Comparison of ENCODE assay signal across 25 cellular contexts in genomic region chr7:143369678-143370651, GRCh38. TPM values are rescaled to one million over a fixed set of nuclear protein-coding genes. Genes with fewer than 3 reads are reported as not detected.
DNase-seq lines count a peak whose midpoint lies in the region; ATAC-seq, FAIRE-seq and TF ChIP-seq lines count a peak whose summit lies in the region.
"Had no signal": no experiment of that assay in that cellular context is flagged by ENCODE, and none has a peak within 500 bp of the region (broad histone marks: within the 10 kb centered on the region; RNA-seq: fewer than 3 reads in every experiment).

No MANE protein-coding gene starts in this region.

- peaks cover 15% of the 10 kb centered on the region for H3F3A ChIP-seq in PC-9 (ENCODE audit: insufficient read depth, low read depth)

- BruUV-seq in endothelial cell of umbilical vein (replicated peaks; lab: Mats Ljungman, UMichigan): no TSS peak
- no TSS peak for BruUV-seq in PC-9 (replicated peaks; lab: Mats Ljungman, UMichigan)

- H3K4me2 ChIP-seq in endothelial cell of umbilical vein (ENCODE audit: insufficient read depth, low read length) (no peak overlapping the region), PC-9 (no peak overlapping the region)
- H3K4me2 ChIP-seq: smooth muscle cell had no signal

- H3K4me3 ChIP-seq in endothelial cell of umbilical vein (replicated peaks in 1 of 3; ENCODE audit: insufficient read depth in 1 of 3, low read depth in 1 of 3, low read length in 3 of 3) (no peak overlapping the region), mucosa of rectum (ENCODE audit: low read length in 2 of 2) (no peak overlapping the region), PC-9 (no peak overlapping the region)
- H3K4me3 ChIP-seq: body of pancreas, smooth muscle cell had no signal

- no peak overlapping the region for H3K27ac ChIP-seq in endothelial cell of umbilical vein (ENCODE audit: insufficient read depth, low read depth, low read length)
- peak overlapping the region; percentile 73 to 74 for H3K27ac ChIP-seq in mucosa of rectum (ENCODE audit: low read depth in 2 of 2, low read length in 2 of 2)
- no peak overlapping the region for H3K27ac ChIP-seq in PC-9
- H3K27ac ChIP-seq: body of pancreas, WERI-Rb-1 had no signal

- CTCF ChIA-PET in endothelial cell of umbilical vein (lab: Charles Lee) (interaction anchor here (0.6 to 2.7 kb wide), 5 partner anchors 10 to 129 kb away, joined by 3 to 21 read pairs (median 4); no protein-coding TSS in a partner anchor), PC-9 (lab: Charles Lee) (interaction anchor here (1.2 kb wide), 1 partner anchor 14 kb away, joined by 6 read pairs; no protein-coding TSS in a partner anchor)

- H3K9me3 ChIP-seq in endothelial cell of umbilical vein (replicated peaks; ENCODE audit: control insufficient read depth, insufficient read depth, low read length): no peaks in the 10 kb centered on the region
- no peaks in the 10 kb centered on the region for H3K9me3 ChIP-seq in mucosa of rectum (ENCODE audit: control insufficient read depth in 2 of 2, low read length in 2 of 2)
- H3K9me3 ChIP-seq in PC-9 (ENCODE audit: insufficient read depth, low read depth): no peaks in the 10 kb centered on the region
- H3K9me3 ChIP-seq: body of pancreas had no signal

- POLR2A ChIA-PET in endothelial cell of umbilical vein (lab: Charles Lee): interaction anchor here (0.6 to 1.0 kb wide), 2 partner anchors 10 to 61 kb away, joined by 3 to 5 read pairs; no protein-coding TSS in a partner anchor
- POLR2A ChIA-PET in PC-9 (lab: Charles Lee; ENCODE audit: unreplicated experiment): interaction anchor here (0.5 to 0.6 kb wide), 4 partner anchors 14 to 581 kb away, joined by 3 to 6 read pairs (median 4); no protein-coding TSS in a partner anchor

- H3K4me1 ChIP-seq in endothelial cell of umbilical vein (ENCODE audit: control insufficient read depth, extremely low read depth, insufficient read depth, low read length): peaks cover 18% of the 10 kb centered on the region
- H3K4me1 ChIP-seq in mucosa of rectum (ENCODE audit: control insufficient read depth in 2 of 2, insufficient read depth in 2 of 2, low read length in 2 of 2): peaks cover 15 to 39% of the 10 kb centered on the region in 2 donors
- H3K4me1 ChIP-seq in PC-9 (replicated peaks; ENCODE audit: insufficient read depth): peaks cover 33% of the 10 kb centered on the region
- H3K4me1 ChIP-seq: body of pancreas had no signal

- TF ChIP-seq CTCF in endothelial cell of umbilical vein (IDR thresholded peaks at IDR 0.05; ENCODE audit: extremely low read depth in 1 of 2, insufficient read depth in 1 of 2, low read depth in 1 of 2, low read length in 2 of 2): no peak
- TF ChIP-seq CTCF in PC-9 (conservative IDR thresholded peaks at IDR 0.05): no peak

- no peak for TF ChIP-seq POLR2A in endothelial cell of umbilical vein (IDR thresholded peaks at IDR 0.05; ENCODE audit: low read depth, low read length)

- FAIRE-seq in endothelial cell of umbilical vein (lab: Jason Lieb, UNC) (no peak), urothelium cell line (lab: Jason Lieb, UNC) (no peak)
- FAIRE-seq: colon, GM12891 had no signal

- ATAC-seq in HG03442 (IDR thresholded peaks at IDR 0.05; ENCODE audit: unreplicated experiment): no peak
- ATAC-seq: body of pancreas had no signal

- H3K9me1 ChIP-seq in endothelial cell of umbilical vein (replicated peaks; ENCODE audit: control insufficient read depth, extremely low read depth, insufficient read depth, low read length): no peaks in the 10 kb centered on the region

- no peak overlapping the region for H2AFZ ChIP-seq in endothelial cell of umbilical vein (ENCODE audit: low read depth, low read length)
- no peak overlapping the region for H2AFZ ChIP-seq in PC-9

- H3K9me2 ChIP-seq in PC-9 (ENCODE audit: insufficient read depth): no peaks in the 10 kb centered on the region

- H3K27me3 ChIP-seq in endothelial cell of umbilical vein (ENCODE audit: control insufficient read depth in 2 of 2, insufficient read depth in 2 of 2, low read length in 2 of 2) (peaks cover 0 to 8% of the 10 kb centered on the region in 2 experiments), mucosa of rectum (ENCODE audit: control insufficient read depth in 2 of 2, insufficient read depth in 2 of 2, low read length in 2 of 2) (no peaks in the 10 kb centered on the region), PC-9 (ENCODE audit: insufficient read depth, low read depth) (no peaks in the 10 kb centered on the region)
- H3K27me3 ChIP-seq: body of pancreas had no signal

- H3K9ac ChIP-seq in endothelial cell of umbilical vein (replicated peaks; ENCODE audit: extremely low read depth, insufficient read depth, low read length) (no peak overlapping the region), mucosa of rectum (ENCODE audit: low read depth in 1 of 2, low read length in 2 of 2) (no peak overlapping the region)

- H4K20me1 ChIP-seq in endothelial cell of umbilical vein (replicated peaks; ENCODE audit: control insufficient read depth, extremely low read depth, insufficient read depth, low read length): no peaks in the 10 kb centered on the region
- no peaks in the 10 kb centered on the region for H4K20me1 ChIP-seq in PC-9 (ENCODE audit: insufficient read depth)

- no peaks in the 10 kb centered on the region for H3K79me2 ChIP-seq in endothelial cell of umbilical vein (ENCODE audit: control insufficient read depth, insufficient read depth, low read length)
- no peaks in the 10 kb centered on the region for H3K79me2 ChIP-seq in PC-9 (ENCODE audit: low read depth)

- DNase-seq in ELF-1 (ENCODE audit: low read depth, low spot score) (peak; percentile 80), LoVo (ENCODE audit: low spot score) (peak; percentile 79), endothelial cell of umbilical vein (ENCODE audit: low read depth, low spot score) (no peak), PC-9 (no peak), urothelium cell line (ENCODE audit: low spot score) (no peak), NCI-H82 (lab: John Stamatoyannopoulos, UW) (no peak)
- DNase-seq: activated CD4-positive, alpha-beta T cell treated with anti-CD3 and anti-CD28 coated beads, Interleukin-2, amount 50 U/mL, for 48 hours; activated naive CD4-positive, alpha-beta T cell treated with anti-CD3 and anti-CD28 coated beads, Interleukin-2, amount 10 ng/mL, durations not matched to agents 7 days and 5 days; activated T-cell treated with anti-CD3 and anti-CD28 coated beads, Interleukin-2, amount 50 U/mL, for 24 hours; body of pancreas; CD4-positive, alpha-beta T cell; DMS153; midbrain; NCI-H2171 treated with DMSO at 0.1 percent for 48 hours; NCI-H526 treated with DMSO at 0.1 percent for 48 hours; SHP77 treated with DMSO at 0.1 percent for 48 hours; stimulated activated CD4-positive, alpha-beta T cell treated with anti-CD3 and anti-CD28 coated beads, Interleukin-4, amount 100 ng/mL, for 1 hour; T-helper 1 cell; WERI-Rb-1 had no signal

- dilution Hi-C loops in endothelial cell of umbilical vein (cut with MboI; ENCODE audit: extremely low pct_ligation_motif_present, low sequenced_read_pairs): no loop called here

- H3K36me3 ChIP-seq in endothelial cell of umbilical vein (ENCODE audit: control insufficient read depth in 2 of 2, extremely low read depth in 1 of 2, insufficient read depth in 2 of 2, low read length in 2 of 2): no peaks in the 10 kb centered on the region
- no peaks in the 10 kb centered on the region for H3K36me3 ChIP-seq in mucosa of rectum (ENCODE audit: control insufficient read depth in 2 of 2, insufficient read depth in 2 of 2, low read length in 2 of 2)
- H3K36me3 ChIP-seq in PC-9 (ENCODE audit: low read depth): no peaks in the 10 kb centered on the region
- H3K36me3 ChIP-seq: WERI-Rb-1 had no signal

- intact Hi-C loops in endothelial cell of umbilical vein (cut with micrococcal nuclease) (loop anchor here (2.0 kb wide), 1 partner anchor 21 kb away; no protein-coding TSS in a partner anchor), PC-9 (cut with micrococcal nuclease; ENCODE audit: unreplicated experiment) (no loop called here)

RNA-seq across cellular contexts. Expression of gene FAM131B, which starts 7.5 kb away (rescaled TPM):
- total RNA-seq in endothelial cell of umbilical vein (1.4 and 1.6 TPM in 2 replicates), PC-9 (2021) (0.65 and 0.80 TPM in 2 replicates)
- 1.6 and 1.8 TPM in 2 replicates for polyA plus RNA-seq in endothelial cell of umbilical vein
- 1.7 TPM in 2 replicates for polyA plus RNA-seq in endothelial cell of umbilical vein (2011; cell fraction: cytosol; rRNA removed)
- 1.8 and 2.2 TPM in 2 replicates for polyA plus RNA-seq in endothelial cell of umbilical vein (2011; cell fraction: nucleus; rRNA removed)
- 1.6 and 2.2 TPM in 2 replicates for polyA plus RNA-seq in endothelial cell of umbilical vein (2012)
- polyA minus RNA-seq in endothelial cell of umbilical vein: 4.4 and 5.9 TPM in 2 replicates
- not detected for polyA minus RNA-seq in endothelial cell of umbilical vein (2011; cell fraction: cytosol; rRNA and poly(A)+ RNA removed)
- 0.77 and 0.82 TPM in 2 replicates for polyA minus RNA-seq in endothelial cell of umbilical vein (2011; cell fraction: nucleus; rRNA and poly(A)+ RNA removed)

RNA-seq across cellular contexts. Expression of gene ZYX, which starts 11.2 kb away (rescaled TPM):
- total RNA-seq in endothelial cell of umbilical vein: 533 and 545 TPM in 2 replicates
- polyA plus RNA-seq in endothelial cell of umbilical vein: 196 TPM in 2 replicates
- polyA plus RNA-seq in endothelial cell of umbilical vein (2011; cell fraction: cytosol; rRNA removed): 195 and 222 TPM in 2 replicates
- polyA plus RNA-seq in endothelial cell of umbilical vein (2011; cell fraction: nucleus; rRNA removed): 305 and 333 TPM in 2 replicates
- polyA plus RNA-seq in endothelial cell of umbilical vein (2012): 533 and 564 TPM in 2 replicates
- polyA minus RNA-seq in endothelial cell of umbilical vein: 116 and 124 TPM in 2 replicates
- polyA minus RNA-seq in endothelial cell of umbilical vein (2011; cell fraction: cytosol; rRNA and poly(A)+ RNA removed): 57.7 TPM
- polyA minus RNA-seq in endothelial cell of umbilical vein (2011; cell fraction: nucleus; rRNA and poly(A)+ RNA removed): 105 and 154 TPM in 2 replicates
- total RNA-seq in PC-9 (2021): 145 and 167 TPM in 2 replicates

RNA-seq across cellular contexts. Expression of gene EPHA1, which starts 38.7 kb away (rescaled TPM):
- total RNA-seq in endothelial cell of umbilical vein: not detected in 2 replicates
- polyA plus RNA-seq in endothelial cell of umbilical vein: 0.06 and 0.07 TPM in 2 replicates
- 0.01 TPM in 1 of 2 replicates, not detected in the other for polyA plus RNA-seq in endothelial cell of umbilical vein (2011; cell fraction: cytosol; rRNA removed)
- polyA plus RNA-seq in endothelial cell of umbilical vein (2011; cell fraction: nucleus; rRNA removed): 0.03 and 0.50 TPM in 2 replicates
- polyA plus RNA-seq in endothelial cell of umbilical vein (2012): 4.1 and 5.5 TPM in 2 replicates
- not detected in 2 replicates for polyA minus RNA-seq in endothelial cell of umbilical vein
- not detected for polyA minus RNA-seq in endothelial cell of umbilical vein (2011; cell fraction: cytosol; rRNA and poly(A)+ RNA removed)
- not detected in 2 replicates for polyA minus RNA-seq in endothelial cell of umbilical vein (2011; cell fraction: nucleus; rRNA and poly(A)+ RNA removed)
- total RNA-seq in PC-9 (2021): 35.5 and 39.3 TPM in 2 replicates

RNA-seq across cellular contexts. Expression of gene CLCN1, which starts 54.1 kb away (rescaled TPM):
- total RNA-seq in endothelial cell of umbilical vein: not detected in 2 replicates
- polyA plus RNA-seq in endothelial cell of umbilical vein: not detected in 2 replicates
- not detected in 2 replicates for polyA plus RNA-seq in endothelial cell of umbilical vein (2011; cell fraction: cytosol; rRNA removed)
- not detected in 2 replicates for polyA plus RNA-seq in endothelial cell of umbilical vein (2011; cell fraction: nucleus; rRNA removed)
- not detected in 2 replicates for polyA plus RNA-seq in endothelial cell of umbilical vein (2012)
- not detected in 2 replicates for polyA minus RNA-seq in endothelial cell of umbilical vein
- polyA minus RNA-seq in endothelial cell of umbilical vein (2011; cell fraction: cytosol; rRNA and poly(A)+ RNA removed): not detected
- not detected in 2 replicates for polyA minus RNA-seq in endothelial cell of umbilical vein (2011; cell fraction: nucleus; rRNA and poly(A)+ RNA removed)
- 0.15 TPM in 1 of 2 replicates, not detected in the other for total RNA-seq in PC-9 (2021)
- total RNA-seq: body of pancreas; CD4-positive, alpha-beta T cell; pulmonary artery endothelial cell; smooth muscle cell had no signal
- polyA plus RNA-seq: smooth muscle cell had no signal

Comparison
In these comparisons a context has a peak if more than half of its experiments do, and no peak if none do; other contexts are left out.
1. DNase-seq: peak in ELF-1 (single experiment) and LoVo (single experiment); none in endothelial cell of umbilical vein (single experiment), PC-9 (0 of 2), urothelium cell line (single experiment) and NCI-H82 (single experiment).
2. H3K27ac ChIP-seq: peak in mucosa of rectum (2 of 2); none in endothelial cell of umbilical vein (single experiment) and PC-9 (single experiment).
3. RNA of gene EPHA1, which starts 38.7 kb away (total RNA-seq): 35.5 to 39.3 TPM in PC-9; not detected in endothelial cell of umbilical vein; every median in the first group is over 10 times any median in the second.